Comparison of ENCODE assay signal across 18 cellular contexts in the genomic region with DNA sequence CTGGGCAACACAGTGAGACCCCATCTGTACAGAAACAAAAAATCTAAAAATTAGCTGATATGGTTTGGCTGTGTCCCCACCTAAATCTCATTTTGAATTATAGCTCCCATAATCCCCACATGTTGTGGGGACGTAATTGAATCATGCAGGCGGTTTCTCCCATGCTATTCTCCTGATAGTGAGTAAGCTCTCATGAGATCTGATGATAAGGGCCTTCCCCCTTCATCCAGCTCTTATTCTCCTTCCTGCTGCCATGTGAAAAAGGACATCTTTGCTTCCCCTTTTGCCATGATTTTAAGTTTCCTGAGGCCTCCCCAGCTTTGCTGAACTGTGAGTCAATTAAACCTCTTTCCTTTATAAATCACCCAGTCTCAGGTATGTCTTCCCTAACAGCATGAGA.
"Had no signal": no experiment of that assay in that cellular context is flagged by ENCODE, and none has a peak within 500 bp of the region (broad histone marks: within the 10 kb centered on the region; RNA-seq: fewer than 3 reads in every experiment).

No MANE protein-coding gene starts in this region.

- DNase-seq: activated CD4-positive, alpha-beta T cell treated with anti-CD3 and anti-CD28 coated beads for 1 hour; gastrocnemius medialis; heart left ventricle; kidney; left lung; midbrain; stimulated activated CD4-positive, alpha-beta T cell treated with anti-CD3 and anti-CD28 coated beads, Interleukin-12 subunit alpha, Interleukin-12 subunit beta, amount 100 ng/mL, for 4 hours; stimulated activated CD4-positive, alpha-beta T cell treated with anti-CD3 and anti-CD28 coated beads, Interleukin-1b, Interleukin-23, amount 100 ng/mL, for 48 hours; stimulated activated CD8-positive, alpha-beta memory T cell treated with anti-CD3 and anti-CD28 coated beads, Interleukin-4, amount 100 ng/mL, for 48 hours; stimulated activated naive CD4-positive, alpha-beta T cell treated with Interleukin-2 at 50 U/mL for 16 hours; thyroid gland; WERI-Rb-1 had no signal

- H3K9me3 ChIP-seq: ascending aorta, gastrocnemius medialis, heart left ventricle, left lung, right atrium auricular region, thyroid gland had no signal

- H3K4me3 ChIP-seq: ascending aorta, coronary artery, gastrocnemius medialis, heart left ventricle, left lung, neural progenitor cell, right atrium auricular region, thyroid gland had no signal

- H3K36me3 ChIP-seq: ascending aorta, gastrocnemius medialis, left lung, neural progenitor cell, right atrium auricular region, thyroid gland, WERI-Rb-1 had no signal

- H3K4me3 Mint-ChIP-seq: neural progenitor cell had no signal

- H3K27me3 ChIP-seq: ascending aorta, gastrocnemius medialis, heart left ventricle, left lung, neural progenitor cell, right atrium auricular region, thyroid gland had no signal

- H3K4me1 ChIP-seq: ascending aorta, left lung, thyroid gland had no signal

- ATAC-seq: esophagus mucosa, gastrocnemius medialis, heart left ventricle, left lung had no signal

- H3K27ac ChIP-seq: ascending aorta, coronary artery, gastrocnemius medialis, heart left ventricle, left lung, neural progenitor cell, right atrium auricular region, thyroid gland, WERI-Rb-1 had no signal

- H3K27me3 Mint-ChIP-seq: progenitor cell of endocrine pancreas had no signal

- H3K27ac Mint-ChIP-seq: neural progenitor cell, progenitor cell of endocrine pancreas had no signal
